Comparison of ENCODE assay signal across 21 cellular contexts in genomic region chr5:122908108-122908507, GRCh38.
"Had no signal": no experiment of that assay in that cellular context is flagged by ENCODE, and none has a peak within 500 bp of the region (broad histone marks: within the 10 kb centered on the region; RNA-seq: fewer than 3 reads in every experiment).

No MANE protein-coding gene starts in this region.

- H3K27ac Mint-ChIP-seq: activated CD4-positive, alpha-beta memory T cell treated with anti-CD3 and anti-CD28 coated beads, Interleukin-2, amount 10 ng/mL, durations not matched to agents 7 days and 5 days; activated naive CD4-positive, alpha-beta T cell treated with anti-CD3 and anti-CD28 coated beads for 36 hours; activated naive CD8-positive, alpha-beta T cell treated with anti-CD3 and anti-CD28 coated beads, Interleukin-2, amount 10 ng/mL, durations not matched to agents 7 days and 5 days; activated T-cell treated with anti-CD3 and anti-CD28 coated beads, Interleukin-2, amount 50 U/mL, for 72 hours; dendritic cell treated with granulocyte-macrophage colony-stimulating factor and Interleukin-4, amounts not matched to agents 40 ng/mL and 50 ng/mL, for 4 days; immature natural killer cell; progenitor cell of endocrine pancreas; stimulated activated naive CD8-positive, alpha-beta T cell treated with anti-CD3 and anti-CD28 coated beads, Interleukin-15, Interleukin-2, amounts not matched to agents 100 ng/mL and 50 ng/mL, for 24 hours had no signal

- H3K4me1 Mint-ChIP-seq: activated naive CD8-positive, alpha-beta T cell treated with anti-CD3 and anti-CD28 coated beads, Interleukin-2, amount 10 ng/mL, durations not matched to agents 7 days and 5 days had no signal

- DNase-seq: activated CD4-positive, alpha-beta memory T cell treated with anti-CD3 and anti-CD28 coated beads, Interleukin-2, amount 10 ng/mL, durations not matched to agents 7 days and 5 days; activated CD4-positive, alpha-beta T cell treated with anti-CD3 and anti-CD28 coated beads for 48 hours; activated effector memory CD4-positive, alpha-beta T cell treated with Interleukin-2 at 50 U/mL for 16 hours; activated naive CD4-positive, alpha-beta T cell treated with anti-CD3 and anti-CD28 coated beads for 36 hours; activated naive CD8-positive, alpha-beta T cell treated with anti-CD3 and anti-CD28 coated beads, Interleukin-2, amount 10 ng/mL, durations not matched to agents 7 days and 5 days; activated T-cell treated with anti-CD3 and anti-CD28 coated beads, Interleukin-2, amount 50 U/mL, for 72 hours; amniotic stem cell; effector CD8-positive, alpha-beta T cell; foreskin keratinocyte; immature natural killer cell; kidney glomerular epithelial cell; left ventricle myocardium inferior; mucosa of descending colon; stimulated activated CD4-positive, alpha-beta T cell treated with anti-CD3 and anti-CD28 coated beads, Interleukin-4, amount 100 ng/mL, for 24 hours; substantia nigra; tibial artery had no signal

- H3K9me3 Mint-ChIP-seq: activated CD4-positive, alpha-beta memory T cell treated with anti-CD3 and anti-CD28 coated beads, Interleukin-2, amount 10 ng/mL, durations not matched to agents 7 days and 5 days; activated naive CD8-positive, alpha-beta T cell treated with anti-CD3 and anti-CD28 coated beads, Interleukin-2, amount 10 ng/mL, durations not matched to agents 7 days and 5 days; activated T-cell treated with anti-CD3 and anti-CD28 coated beads, Interleukin-2, amount 50 U/mL, for 72 hours; dendritic cell treated with granulocyte-macrophage colony-stimulating factor and Interleukin-4, amounts not matched to agents 40 ng/mL and 50 ng/mL, for 4 days; neural crest cell; stimulated activated naive CD8-positive, alpha-beta T cell treated with anti-CD3 and anti-CD28 coated beads, Interleukin-15, Interleukin-2, amounts not matched to agents 100 ng/mL and 50 ng/mL, for 24 hours had no signal

- H3K4me3 Mint-ChIP-seq: activated CD4-positive, alpha-beta memory T cell treated with anti-CD3 and anti-CD28 coated beads, Interleukin-2, amount 10 ng/mL, durations not matched to agents 7 days and 5 days; activated naive CD4-positive, alpha-beta T cell treated with anti-CD3 and anti-CD28 coated beads for 36 hours; activated naive CD8-positive, alpha-beta T cell treated with anti-CD3 and anti-CD28 coated beads, Interleukin-2, amount 10 ng/mL, durations not matched to agents 7 days and 5 days; activated T-cell treated with anti-CD3 and anti-CD28 coated beads, Interleukin-2, amount 50 U/mL, for 72 hours; dendritic cell treated with granulocyte-macrophage colony-stimulating factor and Interleukin-4, amounts not matched to agents 40 ng/mL and 50 ng/mL, for 4 days; immature natural killer cell; neural crest cell; stimulated activated naive CD8-positive, alpha-beta T cell treated with anti-CD3 and anti-CD28 coated beads, Interleukin-15, Interleukin-2, amounts not matched to agents 100 ng/mL and 50 ng/mL, for 24 hours had no signal

- H3K27ac ChIP-seq: foreskin keratinocyte, left ventricle myocardium inferior, tibial artery, vagina had no signal

- H3K27me3 ChIP-seq: foreskin keratinocyte, tibial artery, vagina had no signal

- H3K9me3 ChIP-seq: left ventricle myocardium inferior, mucosa of descending colon, tibial artery, vagina had no signal

- ATAC-seq: mucosa of descending colon had no signal

- H3K4me3 ChIP-seq: left ventricle myocardium inferior, mucosa of descending colon, tibial artery, vagina had no signal

- H3K27me3 Mint-ChIP-seq: activated CD4-positive, alpha-beta memory T cell treated with anti-CD3 and anti-CD28 coated beads, Interleukin-2, amount 10 ng/mL, durations not matched to agents 7 days and 5 days; dendritic cell treated with granulocyte-macrophage colony-stimulating factor and Interleukin-4, amounts not matched to agents 40 ng/mL and 50 ng/mL, for 4 days; progenitor cell of endocrine pancreas; stimulated activated naive CD8-positive, alpha-beta T cell treated with anti-CD3 and anti-CD28 coated beads, Interleukin-15, Interleukin-2, amounts not matched to agents 100 ng/mL and 50 ng/mL, for 24 hours had no signal

- H3K36me3 ChIP-seq: left ventricle myocardium inferior, tibial artery, vagina had no signal

- H3K36me3 Mint-ChIP-seq: activated naive CD8-positive, alpha-beta T cell treated with anti-CD3 and anti-CD28 coated beads, Interleukin-2, amount 10 ng/mL, durations not matched to agents 7 days and 5 days; immature natural killer cell had no signal
